In genomic region chr20:59004763-59005522, GRCh38 we compare ENCODE assay signal across 8 cellular contexts. TPM values are rescaled to one million over a fixed set of nuclear protein-coding genes. Genes with fewer than 3 reads are reported as not detected.
A peak's percentile ranks its signal among the peaks of the same experiment; 100 is the strongest.
DNase-seq lines count a peak whose midpoint lies in the region; ATAC-seq and TF ChIP-seq lines count a peak whose summit lies in the region.

No MANE protein-coding gene starts in this region.

- no peaks in the 10 kb centered on the region for H3K27me3 Mint-ChIP-seq in IgD-negative memory B cell
- no peaks in the 10 kb centered on the region for H3K27me3 Mint-ChIP-seq in activated T-cell treated with anti-CD3 and anti-CD28 coated beads, Interleukin-2, amount 50 U/mL, for 24 hours
- no peaks in the 10 kb centered on the region for H3K27me3 Mint-ChIP-seq in stimulated activated naive CD8-positive, alpha-beta T cell treated with anti-CD3 and anti-CD28 coated beads, Interleukin-15, amount 100 ng/mL, for 72 hours

- H3K4me3 Mint-ChIP-seq in IgD-negative memory B cell: peak overlapping the region; percentile 89 to 97 (median 94)
- H3K4me3 Mint-ChIP-seq in activated T-cell treated with anti-CD3 and anti-CD28 coated beads, Interleukin-2, amount 50 U/mL, for 24 hours: peak overlapping the region; percentile 77
- H3K4me3 Mint-ChIP-seq in stimulated activated naive CD8-positive, alpha-beta T cell treated with anti-CD3 and anti-CD28 coated beads, Interleukin-15, amount 100 ng/mL, for 72 hours: peak overlapping the region; percentile 84 to 87

- ATAC-seq in GM21576 (IDR thresholded peaks at IDR 0.05; ENCODE audit: unreplicated experiment): peak; percentile 56
- peak; percentile 70 for ATAC-seq in stimulated activated naive CD8-positive, alpha-beta T cell treated with anti-CD3 and anti-CD28 coated beads, Interleukin-15, amount 100 ng/mL, for 72 hours

- in situ Hi-C loops in GM13977 (cut with MboI; ENCODE audit: low pct_unique_long_range_greater_than_20kb, low sequenced_read_pairs, unreplicated experiment): no loop called here

- peak overlapping the region; percentile 95 to 99 (median 97) for H3K27ac Mint-ChIP-seq in IgD-negative memory B cell
- peak overlapping the region; percentile 84 for H3K27ac Mint-ChIP-seq in activated T-cell treated with anti-CD3 and anti-CD28 coated beads, Interleukin-2, amount 50 U/mL, for 24 hours
- H3K27ac Mint-ChIP-seq in stimulated activated naive CD8-positive, alpha-beta T cell treated with anti-CD3 and anti-CD28 coated beads, Interleukin-15, amount 100 ng/mL, for 72 hours: peak overlapping the region in 1 of 2 donors; percentile 88

- no peak for TF ChIP-seq CTCF in GM13977 (IDR thresholded peaks at IDR 0.05; ENCODE audit: extremely low read depth, insufficient read depth, missing control alignments)

- DNase-seq in GM13977 (ENCODE audit: low spot score) (peak; percentile 87), cardiac septum (ENCODE audit: low spot score) (peak; percentile 90), NCI-H1417 treated with DMSO at 0.1 percent for 48 hours (lab: John Stamatoyannopoulos, UW) (no peak), NCI-H2196 treated with DMSO at 0.1 percent for 48 hours (lab: John Stamatoyannopoulos, UW; ENCODE audit: unreplicated experiment) (no peak)
- peak; percentile 42 for DNase-seq in activated T-cell treated with anti-CD3 and anti-CD28 coated beads, Interleukin-2, amount 50 U/mL, for 24 hours
- DNase-seq in stimulated activated naive CD8-positive, alpha-beta T cell treated with anti-CD3 and anti-CD28 coated beads, Interleukin-15, amount 100 ng/mL, for 72 hours: peak; percentile 36 to 61

- H3K4me1 Mint-ChIP-seq in IgD-negative memory B cell: peaks cover 27 to 33% (median 30%) of the 10 kb centered on the region in 3 donors
- peaks cover 36% of the 10 kb centered on the region for H3K4me1 Mint-ChIP-seq in activated T-cell treated with anti-CD3 and anti-CD28 coated beads, Interleukin-2, amount 50 U/mL, for 24 hours (ENCODE audit: low read depth)
- H3K4me1 Mint-ChIP-seq in stimulated activated naive CD8-positive, alpha-beta T cell treated with anti-CD3 and anti-CD28 coated beads, Interleukin-15, amount 100 ng/mL, for 72 hours: peaks cover 50% of the 10 kb centered on the region

- H3K36me3 Mint-ChIP-seq in IgD-negative memory B cell: peaks cover 8% of the 10 kb centered on the region
- H3K36me3 Mint-ChIP-seq in activated T-cell treated with anti-CD3 and anti-CD28 coated beads, Interleukin-2, amount 50 U/mL, for 24 hours (ENCODE audit: low read depth): peaks cover 24% of the 10 kb centered on the region

- intact Hi-C loops in cardiac septum (cut with DNase I): loop anchor here (10.0 kb wide), 1 partner anchor 110 kb away; no protein-coding TSS in a partner anchor

- no peaks in the 10 kb centered on the region for H3K9me3 Mint-ChIP-seq in IgD-negative memory B cell
- no peaks in the 10 kb centered on the region for H3K9me3 Mint-ChIP-seq in activated T-cell treated with anti-CD3 and anti-CD28 coated beads, Interleukin-2, amount 50 U/mL, for 24 hours
- H3K9me3 Mint-ChIP-seq in stimulated activated naive CD8-positive, alpha-beta T cell treated with anti-CD3 and anti-CD28 coated beads, Interleukin-15, amount 100 ng/mL, for 72 hours: no peaks in the 10 kb centered on the region

RNA-seq across cellular contexts. Expression of gene CTSZ, which starts 2.1 kb away (rescaled TPM):
- polyA plus RNA-seq in IgD-negative memory B cell: 34.7 TPM
- total RNA-seq in cardiac septum: 157 TPM

RNA-seq across cellular contexts. Expression of gene TUBB1, which starts 14.3 kb away (rescaled TPM):
- 7.8 TPM for polyA plus RNA-seq in IgD-negative memory B cell
- total RNA-seq in cardiac septum: 0.54 TPM

RNA-seq across cellular contexts. Expression of gene NELFCD, which starts 23.9 kb away (rescaled TPM):
- 79.6 TPM for polyA plus RNA-seq in IgD-negative memory B cell
- 34.7 TPM for total RNA-seq in cardiac septum

RNA-seq across cellular contexts. Expression of gene ATP5F1E, which starts 27.2 kb away (rescaled TPM):
- polyA plus RNA-seq in IgD-negative memory B cell: 103 TPM
- total RNA-seq in cardiac septum: 123 TPM

RNA-seq across cellular contexts. Expression of gene PRELID3B, which starts 37.6 kb away (rescaled TPM):
- 36.5 TPM for polyA plus RNA-seq in IgD-negative memory B cell
- 41.4 TPM for total RNA-seq in cardiac septum

Comparison
In these comparisons a context has a peak if more than half of its experiments do, and no peak if none do; other contexts are left out.
1. DNase-seq: peak in GM13977 (single experiment), activated T-cell treated with anti-CD3 and anti-CD28 coated beads, Interleukin-2, amount 50 U/mL, for 24 hours (single experiment), cardiac septum (single experiment) and stimulated activated naive CD8-positive, alpha-beta T cell treated with anti-CD3 and anti-CD28 coated beads, Interleukin-15, amount 100 ng/mL, for 72 hours (2 of 2); none in NCI-H1417 treated with DMSO at 0.1 percent for 48 hours (single experiment) and NCI-H2196 treated with DMSO at 0.1 percent for 48 hours (single experiment).
2. Peak in every context shown above with its lines, with median percentiles within 50 percentile points of each other: H3K4me3 Mint-ChIP-seq.